In genomic region chr2:218710687-218711549, GRCh38 we compare ENCODE assay signal across 8 cellular contexts. TPM values are rescaled to one million over a fixed set of nuclear protein-coding genes. Genes with fewer than 3 reads are reported as not detected.
A peak's percentile ranks its signal among the peaks of the same experiment; 100 is the strongest.
DNase-seq lines count a peak whose midpoint lies in the region; ATAC-seq, FAIRE-seq and TF ChIP-seq lines count a peak whose summit lies in the region.

Gene TTLL4, plus strand, starts transcription at chr2:218710835. Its CDS starts 26,842 bp downstream, at chr2:218737677.

- H3K27me3 ChIP-seq in SU-DHL-6 (ENCODE audit: low read length): no peaks in the 10 kb centered on the region
- no peaks in the 10 kb centered on the region for H3K27me3 ChIP-seq in pancreas
- no peaks in the 10 kb centered on the region for H3K27me3 ChIP-seq in tibial artery

- peak within 1 kb of the TSS; percentile 94 for H2AFZ ChIP-seq in SU-DHL-6 (ENCODE audit: low read depth, low read length, severe bottlenecking)

- DNase-seq in NCI-H128 (lab: John Stamatoyannopoulos, UW; ENCODE audit: unreplicated experiment) (peak; percentile 86), Right ventricle myocardium inferior (ENCODE audit: missing footprints) (peak; percentile 100), pancreas (peak; percentile 97 to 100 (median 98)), tibial artery (peak; percentile 98 to 99)
- DNase-seq in activated naive CD8-positive, alpha-beta T cell treated with anti-CD3 and anti-CD28 coated beads, Interleukin-2, amount 10 ng/mL, durations not matched to agents 7 days and 5 days: peak; percentile 99

- H3K4me3 ChIP-seq in SU-DHL-6 (ENCODE audit: insufficient read depth, low read length, poor library complexity, severe bottlenecking): peak within 1 kb of the TSS; percentile 84
- peak within 1 kb of the TSS; percentile 49 to 93 (median 76) for H3K4me3 ChIP-seq in pancreas
- peak within 1 kb of the TSS; percentile 73 to 79 for H3K4me3 ChIP-seq in tibial artery

- H3K36me3 ChIP-seq in SU-DHL-6 (ENCODE audit: low read length): peaks cover under 1% of the 10 kb centered on the region; the same call in 1 of the 2 replicates
- no peaks in the 10 kb centered on the region for H3K36me3 ChIP-seq in pancreas
- H3K36me3 ChIP-seq in tibial artery: peaks cover 0 to 7% (median 0%) of the 10 kb centered on the region in 3 donors

- peak within 1 kb of the TSS; percentile 90 for H3K27ac Mint-ChIP-seq in activated naive CD8-positive, alpha-beta T cell treated with anti-CD3 and anti-CD28 coated beads, Interleukin-2, amount 10 ng/mL, durations not matched to agents 7 days and 5 days

- H3K4me1 ChIP-seq in pancreas (peaks cover 0 to 6% (median 0%) of the 10 kb centered on the region in 3 donors), tibial artery (peaks cover 0 to 18% (median 8%) of the 10 kb centered on the region in 4 donors)

- peak; percentile 88 for ATAC-seq in HG02759 (IDR thresholded peaks at IDR 0.05; ENCODE audit: unreplicated experiment)
- peak; percentile 98 for ATAC-seq in activated naive CD8-positive, alpha-beta T cell treated with anti-CD3 and anti-CD28 coated beads, Interleukin-2, amount 10 ng/mL, durations not matched to agents 7 days and 5 days (ENCODE audit: low read depth)
- ATAC-seq in Right ventricle myocardium inferior: peak; percentile 99
- ATAC-seq in pancreas: peak; percentile 98 to 100 (median 98)

- no peaks in the 10 kb centered on the region for H3F3A ChIP-seq in SU-DHL-6 (ENCODE audit: insufficient read depth)

- WGBS in pancreas, 2 donors: 0% methylated on average over 44 to 74 of the region's 74 CpGs

- H3K4me1 Mint-ChIP-seq in activated naive CD8-positive, alpha-beta T cell treated with anti-CD3 and anti-CD28 coated beads, Interleukin-2, amount 10 ng/mL, durations not matched to agents 7 days and 5 days: peaks cover 23% of the 10 kb centered on the region

- H3K79me2 ChIP-seq in SU-DHL-6 (ENCODE audit: insufficient read depth, low read length): peaks cover 49% of the 10 kb centered on the region

- intact Hi-C loops in Right ventricle myocardium inferior (cut with DNase I): loop anchor here (2.0 to 5.0 kb wide), 2 partner anchors 71 to 136 kb away; partner anchors contain the start of gene CYP27A1
- intact Hi-C loops in pancreas (cut with DNase I): no loop called here
- intact Hi-C loops in tibial artery (cut with DNase I; ENCODE audit: low total_unique reads): no loop called here

- H3K9me3 Mint-ChIP-seq in activated naive CD8-positive, alpha-beta T cell treated with anti-CD3 and anti-CD28 coated beads, Interleukin-2, amount 10 ng/mL, durations not matched to agents 7 days and 5 days: no peaks in the 10 kb centered on the region

- H3K4me2 ChIP-seq in SU-DHL-6 (ENCODE audit: low read depth, low read length, poor library complexity, severe bottlenecking): peak within 1 kb of the TSS; percentile 88

- no peaks in the 10 kb centered on the region for H4K20me1 ChIP-seq in SU-DHL-6 (ENCODE audit: low read depth, low read length)

- FAIRE-seq in pancreas (lab: Jason Lieb, UNC): no peak

- peaks cover 5% of the 10 kb centered on the region for H3K36me3 Mint-ChIP-seq in activated naive CD8-positive, alpha-beta T cell treated with anti-CD3 and anti-CD28 coated beads, Interleukin-2, amount 10 ng/mL, durations not matched to agents 7 days and 5 days

- H3K9ac ChIP-seq in SU-DHL-6 (ENCODE audit: low read length): peak within 1 kb of the TSS; percentile 85

- H3K27ac ChIP-seq in SU-DHL-6 (ENCODE audit: low read depth, low read length) (peak within 1 kb of the TSS; percentile 66), pancreas (peak within 1 kb of the TSS; percentile 87 to 94 (median 89)), tibial artery (peak within 1 kb of the TSS; percentile 88 to 89)

- TF ChIP-seq CTCF in GM12873 (IDR thresholded peaks at IDR 0.05; ENCODE audit: insufficient read depth, low read depth, low read length, missing control alignments) (peak; percentile 73), SU-DHL-6 (IDR thresholded peaks at IDR 0.05; ENCODE audit: insufficient read depth, low read length, poor library complexity, severe bottlenecking) (peak; percentile 77), pancreas (IDR thresholded peaks at IDR 0.05) (peak; percentile 82 to 92 (median 86)), tibial artery (IDR thresholded peaks at IDR 0.05) (peak; percentile 92 to 94)

- H3K4me3 Mint-ChIP-seq in activated naive CD8-positive, alpha-beta T cell treated with anti-CD3 and anti-CD28 coated beads, Interleukin-2, amount 10 ng/mL, durations not matched to agents 7 days and 5 days: peak within 1 kb of the TSS; percentile 99

- POLR2A ChIA-PET in activated naive CD8-positive, alpha-beta T cell treated with anti-CD3 and anti-CD28 coated beads, Interleukin-2, amount 10 ng/mL, durations not matched to agents 7 days and 5 days (lab: Charles Lee): interaction anchor here (1.0 to 1.8 kb wide), 3 partner anchors 39 to 424 kb away, joined by 3 to 9 read pairs (median 5); partner anchors contain the start of genes BCS1L, RNF25, STK36 and ZNF142

- H3K9me2 ChIP-seq in SU-DHL-6 (replicated peaks; ENCODE audit: insufficient read depth, low read length): no peaks in the 10 kb centered on the region

- H3K27me3 Mint-ChIP-seq in activated naive CD8-positive, alpha-beta T cell treated with anti-CD3 and anti-CD28 coated beads, Interleukin-2, amount 10 ng/mL, durations not matched to agents 7 days and 5 days: peaks cover 10% of the 10 kb centered on the region

- H3K9me3 ChIP-seq in SU-DHL-6 (ENCODE audit: insufficient read depth, low read length) (no peaks in the 10 kb centered on the region), pancreas (no peaks in the 10 kb centered on the region), tibial artery (no peaks in the 10 kb centered on the region)

RNA-seq across cellular contexts. Expression of gene TTLL4, which starts in this region (rescaled TPM):
- 10 to 100 TPM; 24.1 to 26.2 TPM for total RNA-seq in activated naive CD8-positive, alpha-beta T cell treated with anti-CD3 and anti-CD28 coated beads, Interleukin-2, amount 10 ng/mL, durations not matched to agents 7 days and 5 days
- total RNA-seq in Right ventricle myocardium inferior: 8.4 TPM
- 10 to 100 TPM; 12.0 to 25.3 (median 13.6) TPM for total RNA-seq in pancreas
- polyA plus RNA-seq in pancreas: 10 to 100 TPM; 23.7 to 23.9 TPM

Comparison
In these comparisons a context has a peak if more than half of its experiments do, and no peak if none do; other contexts are left out.
1. Peak in every context shown above with its lines: DNase-seq, ATAC-seq, H3K4me3 ChIP-seq and H3K27ac ChIP-seq.